In genomic region chr7:107890493-107890961, GRCh38 we compare ENCODE assay signal across 8 cellular contexts. TPM values are rescaled to one million over a fixed set of nuclear protein-coding genes. Genes with fewer than 3 reads are reported as not detected.
A peak's percentile ranks its signal among the peaks of the same experiment; 100 is the strongest.
DNase-seq lines count a peak whose midpoint lies in the region; ATAC-seq and TF ChIP-seq lines count a peak whose summit lies in the region.

No MANE protein-coding gene starts in this region.

- no peak overlapping the region for H2BK12ac ChIP-seq in trophoblast cell (ENCODE audit: low read length)

- no peak overlapping the region for H3K4ac ChIP-seq in trophoblast cell (ENCODE audit: low read depth, low read length)

- TF ChIP-seq CTCF in SK-N-SH (IDR thresholded peaks at IDR 0.05) (no peak), fibroblast of the aortic adventitia (IDR thresholded peaks at IDR 0.05; ENCODE audit: insufficient read depth, low read length) (no peak)

- WGBS in SK-N-SH (ENCODE audit: low lambda C conversion rate), result 8% methylated on average over 7 of the region's 7 CpGs
- no CpG with 5 or more reads among the region's 7 CpGs for WGBS in trophoblast cell (ENCODE audit: extremely low coverage, insufficient coverage, insufficient read length)

- H3K23ac ChIP-seq in trophoblast cell (ENCODE audit: low read length), result no peak overlapping the region

- H2AFZ ChIP-seq in SK-N-SH (ENCODE audit: low read depth) (peak overlapping the region; percentile 96), trophoblast cell (ENCODE audit: insufficient read depth, low read length, poor library complexity) (peak overlapping the region; percentile 40)

- peak; percentile 86 for DNase-seq in DMS 273 (lab: John Stamatoyannopoulos, UW; ENCODE audit: unreplicated experiment)
- no peak for DNase-seq in DMS 273 treated with DMSO at 0.1 percent for 48 hours (lab: John Stamatoyannopoulos, UW)
- peak; percentile 65 for DNase-seq in SK-N-SH
- DNase-seq in fibroblast of the aortic adventitia (ENCODE audit: low read depth), result no peak
- no peak for DNase-seq in trophoblast cell
- no peak for DNase-seq in NCI-H1048 (lab: John Stamatoyannopoulos, UW)
- DNase-seq in G401 (ENCODE audit: low spot score), result no peak

- H3K27ac ChIP-seq in SK-N-SH (ENCODE audit: low read depth in 2 of 2, low read length in 1 of 2), result peak overlapping the region; percentile 81 to 95; a peak in 3 of 4 replicates
- no peak overlapping the region for H3K27ac ChIP-seq in trophoblast cell (ENCODE audit: low read depth, low read length)

- no peak overlapping the region for H4K91ac ChIP-seq in trophoblast cell (ENCODE audit: low read depth, low read length)

- peaks cover 7% of the 10 kb centered on the region; the same call in 1 of the 2 replicates for H3K27me3 ChIP-seq in SK-N-SH (ENCODE audit: insufficient read depth)
- H3K27me3 ChIP-seq in trophoblast cell (ENCODE audit: insufficient read depth, low read length), result no peaks in the 10 kb centered on the region

- H3K14ac ChIP-seq in trophoblast cell (ENCODE audit: low read length), result no peak overlapping the region

- peaks cover 4% of the 10 kb centered on the region for H3F3A ChIP-seq in SK-N-SH (replicated peaks; ENCODE audit: insufficient read depth)

- ATAC-seq in HG02678 (IDR thresholded peaks at IDR 0.05; ENCODE audit: unreplicated experiment), result peak; percentile 2

- peaks cover 5% of the 10 kb centered on the region for H3K79me1 ChIP-seq in trophoblast cell (ENCODE audit: low read length)

- H3K79me2 ChIP-seq in SK-N-SH (ENCODE audit: insufficient read depth) (peaks cover 44% of the 10 kb centered on the region), trophoblast cell (ENCODE audit: control insufficient read depth, insufficient read depth, low read length, poor library complexity) (peaks cover 4% of the 10 kb centered on the region)

- no peak overlapping the region for H2AK5ac ChIP-seq in trophoblast cell (ENCODE audit: low read length)

- in situ Hi-C loops in G401 (cut with HindIII; ENCODE audit: low sequenced_read_pairs), result no loop called here

- H4K20me1 ChIP-seq in SK-N-SH (ENCODE audit: insufficient read depth), result peaks cover 13% of the 10 kb centered on the region

- H3K36me3 ChIP-seq in SK-N-SH (replicated peaks in 1 of 2; ENCODE audit: control insufficient read depth in 1 of 2, insufficient read depth in 2 of 2, low read length in 1 of 2), result peaks cover 27 to 28% of the 10 kb centered on the region in 2 experiments
- H3K36me3 ChIP-seq in trophoblast cell (ENCODE audit: control insufficient read depth in 1 of 2, insufficient read depth in 2 of 2, low read length in 2 of 2), result peaks cover 0 to 4% of the 10 kb centered on the region in 2 experiments

- H3K4me1 ChIP-seq in SK-N-SH (ENCODE audit: control insufficient read depth in 1 of 2, insufficient read depth in 2 of 2, low read depth in 1 of 2, low read length in 1 of 2) (peaks cover 10 to 31% of the 10 kb centered on the region in 2 experiments; a peak in 3 of 4 replicates), trophoblast cell (ENCODE audit: control insufficient read depth in 1 of 2, insufficient read depth in 2 of 2, low read length in 2 of 2) (peaks cover 0 to 8% of the 10 kb centered on the region in 2 experiments)

- CTCF ChIA-PET in SK-N-SH (lab: Yijun Ruan, JAX), result interaction anchor here (1.0 to 5.0 kb wide), 5 partner anchors 10 to 147 kb away, joined by 3 to 59 read pairs (median 23); partner anchors contain the start of genes CBLL1 and LAMB1

- H2BK5ac ChIP-seq in trophoblast cell (ENCODE audit: low read depth, low read length, poor library complexity), result no peak overlapping the region

- TF ChIP-seq EP300 in SK-N-SH (IDR thresholded peaks at IDR 0.05; ENCODE audit: borderline replicate concordance in 1 of 2, low read depth in 1 of 2, low read length in 1 of 2), result no peak

- peak overlapping the region; percentile 85 to 94 for H3K4me3 ChIP-seq in SK-N-SH (ENCODE audit: low read depth in 2 of 2, low read length in 1 of 2)
- peak overlapping the region; percentile 94 for H3K4me3 ChIP-seq in fibroblast of the aortic adventitia (ENCODE audit: low read depth, low read length)
- peak overlapping the region; percentile 91 for H3K4me3 ChIP-seq in trophoblast cell (ENCODE audit: low read depth, low read length)

- H4K12ac ChIP-seq in trophoblast cell (ENCODE audit: low read depth, low read length), result no peak overlapping the region

- no peaks in the 10 kb centered on the region for H3K9me2 ChIP-seq in SK-N-SH

- no peak overlapping the region for H2BK120ac ChIP-seq in trophoblast cell (ENCODE audit: insufficient read depth, low read length, poor library complexity)

- no peaks in the 10 kb centered on the region for H3K9me3 ChIP-seq in SK-N-SH
- no peaks in the 10 kb centered on the region for H3K9me3 ChIP-seq in trophoblast cell (ENCODE audit: insufficient read depth, low read depth, low read length)

- POLR2A ChIA-PET in SK-N-SH (lab: Yijun Ruan, JAX), result interaction anchor here (0.6 to 1.4 kb wide), 5 partner anchors 10 to 147 kb away, joined by 3 to 8 read pairs (median 3); partner anchors contain the start of gene LAMB1

- H3K4me2 ChIP-seq in SK-N-SH (peak overlapping the region; percentile 91), trophoblast cell (ENCODE audit: low read length) (peak overlapping the region; percentile 64)

- no peak for TF ChIP-seq RAD21 in SK-N-SH (IDR thresholded peaks at IDR 0.05; ENCODE audit: low read length)

- peak overlapping the region; percentile 72 for H4K8ac ChIP-seq in trophoblast cell (ENCODE audit: low read depth, low read length)

- peak overlapping the region; percentile 79 for H3K9ac ChIP-seq in SK-N-SH
- H3K9ac ChIP-seq in trophoblast cell (ENCODE audit: low read length), result no peak overlapping the region

- H3K18ac ChIP-seq in trophoblast cell (ENCODE audit: low read length), result no peak overlapping the region

TF ChIP-seq in SK-N-SH, 30 proteins besides CTCF, POLR2A, EP300 and RAD21 (continues in another document):
- no peak for TF ChIP-seq MAX (IDR thresholded peaks at IDR 0.05; ENCODE audit: low read depth)
- TF ChIP-seq FOSL2 (IDR thresholded peaks at IDR 0.05; ENCODE audit: borderline replicate concordance, low read depth), result no peak
- TF ChIP-seq RFX5 (IDR thresholded peaks at IDR 0.05; ENCODE audit: low read length), result no peak
- no peak for TF ChIP-seq USF1 (IDR thresholded peaks at IDR 0.05; ENCODE audit: borderline replicate concordance, low read depth)
- no peak for TF ChIP-seq REST (IDR thresholded peaks at IDR 0.05; ENCODE audit: low read depth, low read length)
- no peak for TF ChIP-seq CHD2 (IDR thresholded peaks at IDR 0.05; ENCODE audit: low read length, partially characterized antibody)
- no peak for TF ChIP-seq TCF12 (IDR thresholded peaks at IDR 0.05)
- TF ChIP-seq MEF2A (IDR thresholded peaks at IDR 0.05; ENCODE audit: borderline replicate concordance, low read depth), result no peak
- TF ChIP-seq USF2 (IDR thresholded peaks at IDR 0.05; ENCODE audit: borderline replicate concordance, low read depth, low read length), result no peak

RNA-seq across cellular contexts. Expression of gene DLD, which starts 0.5 kb away (rescaled TPM):
- 140 and 197 TPM in 2 replicates for polyA plus RNA-seq in SK-N-SH (2012; rRNA removed)
- polyA plus RNA-seq in SK-N-SH (2012; cell fraction: cytosol; rRNA removed), result 221 and 225 TPM in 2 replicates
- 81.0 and 164 TPM in 2 replicates for polyA plus RNA-seq in SK-N-SH (2012; cell fraction: nucleus; rRNA removed)
- total RNA-seq in fibroblast of the aortic adventitia (ENCODE audit: low replicate concordance), result 71.9 and 85.7 TPM in 2 replicates
- 93.2 and 100 TPM in 2 replicates for polyA plus RNA-seq in trophoblast cell (2013)
- total RNA-seq in G401 (2014; rRNA removed; shearing (Covaris generic)), result 43.0 and 60.2 TPM in 2 replicates

Comparison
In these comparisons a context has a peak if more than half of its experiments do, and no peak if none do; other contexts are left out.
1. DNase-seq: peak in DMS 273 (single experiment) and SK-N-SH (single experiment); none in DMS 273 treated with DMSO at 0.1 percent for 48 hours (single experiment), fibroblast of the aortic adventitia (single experiment), trophoblast cell (0 of 2), NCI-H1048 (single experiment) and G401 (single experiment).
2. Peak in every context shown above with its lines, with median percentiles within 50 percentile points of each other: H3K4me3 ChIP-seq.